ENCODE assay signal across 16 cellular contexts in genomic region chr9:133750927-133751649, GRCh38. TPM values are rescaled to one million over a fixed set of nuclear protein-coding genes. Genes with fewer than 3 reads are reported as not detected.
A peak's percentile ranks its signal among the peaks of the same experiment; 100 is the strongest.
DNase-seq lines count a peak whose midpoint lies in the region; ATAC-seq and TF ChIP-seq lines count a peak whose summit lies in the region.
"Had no signal": no experiment of that assay in that cellular context is flagged by ENCODE, and none has a peak within 500 bp of the region (broad histone marks: within the 10 kb centered on the region; RNA-seq: fewer than 3 reads in every experiment).

No MANE protein-coding gene starts in this region.

- H4K20me1 ChIP-seq in osteoblast (ENCODE audit: insufficient read depth, low read length): no peaks in the 10 kb centered on the region

- TF ChIP-seq CTCF in esophagus muscularis mucosa (IDR thresholded peaks at IDR 0.05): no peak
- TF ChIP-seq CTCF in osteoblast (IDR thresholded peaks at IDR 0.05; ENCODE audit: extremely low read depth, low read depth, low read length): no peak

- H3K27ac ChIP-seq in esophagus muscularis mucosa (replicated peaks in 1 of 4): no peak overlapping the region
- no peak overlapping the region for H3K27ac ChIP-seq in osteoblast (ENCODE audit: low read depth, low read length)

- no peak overlapping the region for H2AFZ ChIP-seq in osteoblast (ENCODE audit: low read length)
- H2AFZ ChIP-seq: GM23338 had no signal

- H3K4me1 ChIP-seq in esophagus muscularis mucosa (peaks cover 0 to 6% (median 0%) of the 10 kb centered on the region in 4 donors), osteoblast (ENCODE audit: insufficient read depth, low read length) (no peaks in the 10 kb centered on the region)

- 90% methylated on average over 7 of the region's 9 CpGs for WGBS in esophagus muscularis mucosa

- intact Hi-C loops in cardiac septum (cut with DNase I) (no loop called here), Right ventricle myocardium inferior (cut with DNase I) (no loop called here), esophagus muscularis mucosa (cut with DNase I) (no loop called here)

- TF ChIP-seq POLR2A in esophagus muscularis mucosa (IDR thresholded peaks at IDR 0.05; ENCODE audit: low read depth): no peak

- no peak overlapping the region for H3K4me2 ChIP-seq in osteoblast (ENCODE audit: insufficient read depth, low read length)
- H3K4me2 ChIP-seq: GM23338 had no signal

- DNase-seq in cardiac septum (ENCODE audit: low spot score) (peak; percentile 39), Right ventricle myocardium inferior (ENCODE audit: missing footprints) (no peak), esophagus muscularis mucosa (ENCODE audit: extremely low spot score) (peak; percentile 62), osteoblast (ENCODE audit: insufficient read length, low spot score, missing footprints) (peak; percentile 47), ureter (ENCODE audit: low spot score) (peak; percentile 22), AML-193 (lab: John Stamatoyannopoulos, UW) (no peak), T-helper 2 cell (no peak)
- DNase-seq in activated naive CD4-positive, alpha-beta T cell (lab: John Stamatoyannopoulos, UW): no peak
- DNase-seq: DMS 273 treated with DMSO at 0.1 percent for 48 hours, GDM1, HFFc6, Karpas-422, NCI-H1105, NCI-H1694 had no signal

- no peak for ATAC-seq in Right ventricle myocardium inferior
- ATAC-seq: GM23338 had no signal

- H3K27me3 ChIP-seq in esophagus muscularis mucosa (peaks cover 0 to 40% (median 3%) of the 10 kb centered on the region in 4 donors), osteoblast (ENCODE audit: insufficient read depth, low read length) (peaks cover 41% of the 10 kb centered on the region)

- H3K79me2 ChIP-seq in osteoblast (ENCODE audit: insufficient read depth, low read length): no peaks in the 10 kb centered on the region

- H3K36me3 ChIP-seq in esophagus muscularis mucosa (no peaks in the 10 kb centered on the region), osteoblast (ENCODE audit: insufficient read depth, low read length) (no peaks in the 10 kb centered on the region)

- H3K9me3 ChIP-seq in esophagus muscularis mucosa (no peaks in the 10 kb centered on the region), osteoblast (ENCODE audit: low read depth, low read length) (no peaks in the 10 kb centered on the region)

- no peak for TF ChIP-seq EP300 in esophagus muscularis mucosa (IDR thresholded peaks at IDR 0.05)

- no peak overlapping the region for H3K4me3 ChIP-seq in esophagus muscularis mucosa
- no peak overlapping the region for H3K4me3 ChIP-seq in osteoblast (ENCODE audit: insufficient read depth, low read length)
- H3K4me3 ChIP-seq: GM12878, GM23338 had no signal

RNA-seq across cellular contexts. Expression of gene SARDH, which starts 12.9 kb away (rescaled TPM):
- total RNA-seq in cardiac septum (1.3 TPM), Right ventricle myocardium inferior (0.41 TPM), esophagus muscularis mucosa (1 to 10 TPM in 1 of 4 donors, under 1 TPM in 3; 0.39 to 2.9 (median 0.51) TPM), osteoblast (5.4 and 10.9 TPM in 2 replicates), ureter (4.1 TPM)

Comparison
In these comparisons a context has a peak if more than half of its experiments do, and no peak if none do; other contexts are left out.
1. DNase-seq: peak in cardiac septum (single experiment), esophagus muscularis mucosa (single experiment), osteoblast (single experiment) and ureter (single experiment); none in Right ventricle myocardium inferior (single experiment), activated naive CD4-positive, alpha-beta T cell (0 of 4), AML-193 (0 of 2) and T-helper 2 cell (0 of 5).